Comparison of ENCODE assay signal across 15 cellular contexts in the genomic region with DNA sequence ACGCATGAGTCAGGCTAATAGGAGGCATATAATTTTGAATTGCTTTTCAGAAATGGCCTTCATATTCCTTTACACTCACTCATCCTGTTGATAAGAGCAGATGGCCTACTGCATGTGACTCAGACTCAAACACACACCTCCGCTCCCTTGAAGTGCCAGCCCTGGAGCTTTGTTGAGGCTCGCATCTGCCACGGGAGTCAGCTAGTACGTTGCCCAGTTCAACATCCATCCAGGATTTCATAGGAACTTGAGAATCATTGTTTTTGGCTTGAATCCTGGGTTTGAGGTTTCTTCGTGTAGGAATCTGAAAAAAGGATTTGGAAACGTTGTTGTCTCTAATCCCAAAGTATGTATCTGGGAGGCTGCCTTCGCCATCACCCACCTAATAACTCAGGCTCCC.
A peak's percentile ranks its signal among the peaks of the same experiment; 100 is the strongest.
DNase-seq lines count a peak whose midpoint lies in the region; ATAC-seq, FAIRE-seq and TF ChIP-seq lines count a peak whose summit lies in the region.
"Had no signal": no experiment of that assay in that cellular context is flagged by ENCODE, and none has a peak within 500 bp of the region (broad histone marks: within the 10 kb centered on the region; RNA-seq: fewer than 3 reads in every experiment).

No MANE protein-coding gene starts in this region.

- POLR2A ChIA-PET in HepG2 (lab: Yijun Ruan, JAX), result no interaction called here

- intact Hi-C loops in HepG2 (cut with micrococcal nuclease; ENCODE audit: unreplicated experiment) (no loop called here), right lobe of liver (cut with DNase I) (no loop called here)

- no peaks in the 10 kb centered on the region for H3K36me3 ChIP-seq in HepG2 (replicated peaks in 1 of 2; ENCODE audit: control insufficient read depth in 1 of 2, insufficient read depth in 2 of 2, low read length in 2 of 2)
- H3K36me3 ChIP-seq in right lobe of liver, result no peaks in the 10 kb centered on the region
- H3K36me3 ChIP-seq: thyroid gland had no signal

- H3K36me3 Mint-ChIP-seq in activated T-cell treated with anti-CD3 and anti-CD28 coated beads, Interleukin-2, amount 50 U/mL, for 4 hours (ENCODE audit: insufficient read depth), result no peaks in the 10 kb centered on the region
- H3K36me3 Mint-ChIP-seq: activated naive CD4-positive, alpha-beta T cell treated with anti-CD3 and anti-CD28 coated beads, Interleukin-2, amount 10 ng/mL, durations not matched to agents 7 days and 5 days had no signal

- DNase-seq in HepG2 (ENCODE audit: low spot score), result peak; percentile 41
- no peak for DNase-seq in right lobe of liver
- DNase-seq in cardiac fibroblast (ENCODE audit: low read depth in 2 of 2), result peak; percentile 76 to 92
- DNase-seq in lung microvascular endothelial cell (ENCODE audit: low read depth in 2 of 2), result peak; percentile 41 to 92
- DNase-seq in GM20000 (ENCODE audit: low spot score), result no peak
- DNase-seq in activated T-cell treated with anti-CD3 and anti-CD28 coated beads, Interleukin-2, amount 50 U/mL, for 4 hours, result no peak
- no peak for DNase-seq in NCI-H2107 treated with DMSO at 0.1 percent for 48 hours (lab: John Stamatoyannopoulos, UW; ENCODE audit: unreplicated experiment)
- no peak for DNase-seq in midbrain (lab: John Stamatoyannopoulos, UW)
- DNase-seq: activated CD8-positive, alpha-beta T cell treated with anti-CD3 and anti-CD28 coated beads, Interleukin-2, amount 10 ng/mL, durations not matched to agents 7 days and 5 days; activated naive CD4-positive, alpha-beta T cell treated with anti-CD3 and anti-CD28 coated beads, Interleukin-2, amount 10 ng/mL, durations not matched to agents 7 days and 5 days; DND-41; effector memory CD8-positive, alpha-beta T cell; thyroid gland had no signal

- no peak overlapping the region for H3K9ac ChIP-seq in HepG2 (ENCODE audit: insufficient read depth, low read depth, low read length)

- FAIRE-seq in HepG2 (lab: Jason Lieb, UNC), result no peak

- no TSS peak for BruUV-seq in HepG2 (replicated peaks; lab: Mats Ljungman, UMichigan)

- H3K9me3 ChIP-seq in HepG2 (ENCODE audit: low read length) (no peaks in the 10 kb centered on the region), right lobe of liver (no peaks in the 10 kb centered on the region)
- H3K9me3 ChIP-seq: thyroid gland had no signal

- H3K27me3 Mint-ChIP-seq in activated T-cell treated with anti-CD3 and anti-CD28 coated beads, Interleukin-2, amount 50 U/mL, for 4 hours (ENCODE audit: low read depth), result peaks cover 1% of the 10 kb centered on the region
- H3K27me3 Mint-ChIP-seq: activated naive CD4-positive, alpha-beta T cell treated with anti-CD3 and anti-CD28 coated beads, Interleukin-2, amount 10 ng/mL, durations not matched to agents 7 days and 5 days had no signal

- H4K20me1 ChIP-seq in HepG2 (ENCODE audit: insufficient read depth, low read length), result no peaks in the 10 kb centered on the region

- no peaks in the 10 kb centered on the region for H3K4me1 Mint-ChIP-seq in activated T-cell treated with anti-CD3 and anti-CD28 coated beads, Interleukin-2, amount 50 U/mL, for 4 hours (ENCODE audit: low read depth)
- H3K4me1 Mint-ChIP-seq: activated naive CD4-positive, alpha-beta T cell treated with anti-CD3 and anti-CD28 coated beads, Interleukin-2, amount 10 ng/mL, durations not matched to agents 7 days and 5 days had no signal

- CTCF ChIA-PET in HepG2 (lab: Yijun Ruan, JAX; ENCODE audit: low intra/inter-chr PET ratio, low total read pairs), result no interaction called here

- TF ChIP-seq POLR2A in HepG2 (IDR thresholded peaks at IDR 0.05; ENCODE audit: insufficient read depth in 1 of 2, low read depth in 2 of 2, low read length in 2 of 2) (no peak), right lobe of liver (IDR thresholded peaks at IDR 0.05) (no peak)

- 0 out of 5 replicates have a peak, but pooled peaks cover 0 to 7% of the 10 kb centered on the region in 2 experiments for H3K27me3 ChIP-seq in HepG2 (ENCODE audit: control insufficient read depth in 1 of 2, insufficient read depth in 2 of 2, low read length in 2 of 2)
- H3K27me3 ChIP-seq in right lobe of liver, result no peaks in the 10 kb centered on the region
- H3K27me3 ChIP-seq: thyroid gland had no signal

- H3K9me3 Mint-ChIP-seq in activated T-cell treated with anti-CD3 and anti-CD28 coated beads, Interleukin-2, amount 50 U/mL, for 4 hours, result no peaks in the 10 kb centered on the region
- H3K9me3 Mint-ChIP-seq: activated naive CD4-positive, alpha-beta T cell treated with anti-CD3 and anti-CD28 coated beads, Interleukin-2, amount 10 ng/mL, durations not matched to agents 7 days and 5 days; effector memory CD8-positive, alpha-beta T cell; T-helper 2 cell treated with Interferon-gamma antibody and Interleukin-4, amounts not matched to agents 5 μg/mL and 100 μg/mL, for 36 hours had no signal

- H3K4me2 ChIP-seq in HepG2 (ENCODE audit: low read depth, low read length), result no peak overlapping the region

- in situ Hi-C loops in HepG2 (cut with HindIII; ENCODE audit: extremely low pct_ligation_motif_present, low pct_unique_long_range_greater_than_20kb), result no loop called here

- H3K4me3 Mint-ChIP-seq in activated T-cell treated with anti-CD3 and anti-CD28 coated beads, Interleukin-2, amount 50 U/mL, for 4 hours, result no peak overlapping the region
- H3K4me3 Mint-ChIP-seq: activated CD8-positive, alpha-beta T cell treated with anti-CD3 and anti-CD28 coated beads, Interleukin-2, amount 10 ng/mL, durations not matched to agents 7 days and 5 days; activated naive CD4-positive, alpha-beta T cell treated with anti-CD3 and anti-CD28 coated beads, Interleukin-2, amount 10 ng/mL, durations not matched to agents 7 days and 5 days; effector memory CD8-positive, alpha-beta T cell; T-helper 2 cell treated with Interferon-gamma antibody and Interleukin-4, amounts not matched to agents 5 μg/mL and 100 μg/mL, for 36 hours had no signal

- H3K4me1 ChIP-seq in HepG2 (ENCODE audit: insufficient read depth, low read length) (peaks cover 9% of the 10 kb centered on the region), right lobe of liver (no peaks in the 10 kb centered on the region)
- H3K4me1 ChIP-seq: thyroid gland had no signal

- no peak for TF ChIP-seq CTCF in HepG2 (CRISPR knock-in tag; IDR thresholded peaks at IDR 0.05)
- TF ChIP-seq CTCF in right lobe of liver (IDR thresholded peaks at IDR 0.05), result no peak
- no peak for TF ChIP-seq CTCF in cardiac fibroblast (IDR thresholded peaks at IDR 0.05; ENCODE audit: low read depth, low read length)
- TF ChIP-seq CTCF in GM20000 (IDR thresholded peaks at IDR 0.05; ENCODE audit: extremely low read depth, missing control alignments), result no peak

- no peak for TF ChIP-seq RAD21 in HepG2 (CRISPR knock-in tag; IDR thresholded peaks at IDR 0.05)

- H3K27ac ChIP-seq in HepG2 (ENCODE audit: extremely low read length, insufficient read depth, low read length), result no peak overlapping the region
- H3K27ac ChIP-seq in right lobe of liver, result no peak overlapping the region
- H3K27ac ChIP-seq: thyroid gland had no signal

- WGBS in HepG2 (ENCODE audit: low lambda C conversion rate), result 47% methylated on average over 8 of the region's 8 CpGs
- WGBS in right lobe of liver (ENCODE audit: insufficient coverage, low coverage, low lambda C conversion rate, missing lambda C conversion rate), result 76% methylated on average over 5 of the region's 8 CpGs

- no peaks in the 10 kb centered on the region for H3K79me2 ChIP-seq in HepG2 (ENCODE audit: insufficient read depth, low read length)

- peak; percentile 54; the same call in 2 of the 3 replicates for ATAC-seq in HepG2
- no peak for ATAC-seq in right lobe of liver
- ATAC-seq in activated T-cell treated with anti-CD3 and anti-CD28 coated beads, Interleukin-2, amount 50 U/mL, for 4 hours, result no peak
- ATAC-seq: activated CD8-positive, alpha-beta T cell treated with anti-CD3 and anti-CD28 coated beads, Interleukin-2, amount 10 ng/mL, durations not matched to agents 7 days and 5 days; effector memory CD8-positive, alpha-beta T cell; HCT116 had no signal

- no peak overlapping the region for H2AFZ ChIP-seq in HepG2 (ENCODE audit: low read length)

- H3K4me3 ChIP-seq in HepG2 (replicated peaks in 1 of 3; ENCODE audit: insufficient read depth in 1 of 3, low read depth in 2 of 3, low read length in 3 of 3) (no peak overlapping the region), right lobe of liver (no peak overlapping the region), cardiac fibroblast (replicated peaks in 1 of 2; ENCODE audit: low read depth in 2 of 2, low read length in 2 of 2) (no peak overlapping the region)
- H3K4me3 ChIP-seq: thyroid gland had no signal

- TF ChIP-seq EP300 in HepG2 (IDR thresholded peaks at IDR 0.05; ENCODE audit: low read depth in 2 of 2, low read length in 2 of 2) (no peak), HepG2 (CRISPR knock-in tag; IDR thresholded peaks at IDR 0.05; ENCODE audit: borderline replicate concordance) (no peak)

TF ChIP-seq in HepG2, 621 proteins besides CTCF, POLR2A, EP300 and RAD21:
- TF ChIP-seq PHF21A (CRISPR knock-in tag; IDR thresholded peaks at IDR 0.05) (no peak), FOSL2 (CRISPR knock-in tag; IDR thresholded peaks at IDR 0.05) (peak; percentile 38), ARID2 (CRISPR knock-in tag; IDR thresholded peaks at IDR 0.05; ENCODE audit: borderline replicate concordance) (no peak), MBD4 (IDR thresholded peaks at IDR 0.05; ENCODE audit: borderline replicate concordance, low read length) (no peak)
- TF ChIP-seq, protein P1, sequence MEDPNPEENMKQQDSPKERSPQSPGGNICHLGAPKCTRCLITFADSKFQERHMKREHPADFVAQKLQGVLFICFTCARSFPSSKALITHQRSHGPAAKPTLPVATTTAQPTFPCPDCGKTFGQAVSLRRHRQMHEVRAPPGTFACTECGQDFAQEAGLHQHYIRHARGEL (CRISPR knock-in tag; IDR thresholded peaks at IDR 0.05), result no peak
- TF ChIP-seq, protein P2, sequence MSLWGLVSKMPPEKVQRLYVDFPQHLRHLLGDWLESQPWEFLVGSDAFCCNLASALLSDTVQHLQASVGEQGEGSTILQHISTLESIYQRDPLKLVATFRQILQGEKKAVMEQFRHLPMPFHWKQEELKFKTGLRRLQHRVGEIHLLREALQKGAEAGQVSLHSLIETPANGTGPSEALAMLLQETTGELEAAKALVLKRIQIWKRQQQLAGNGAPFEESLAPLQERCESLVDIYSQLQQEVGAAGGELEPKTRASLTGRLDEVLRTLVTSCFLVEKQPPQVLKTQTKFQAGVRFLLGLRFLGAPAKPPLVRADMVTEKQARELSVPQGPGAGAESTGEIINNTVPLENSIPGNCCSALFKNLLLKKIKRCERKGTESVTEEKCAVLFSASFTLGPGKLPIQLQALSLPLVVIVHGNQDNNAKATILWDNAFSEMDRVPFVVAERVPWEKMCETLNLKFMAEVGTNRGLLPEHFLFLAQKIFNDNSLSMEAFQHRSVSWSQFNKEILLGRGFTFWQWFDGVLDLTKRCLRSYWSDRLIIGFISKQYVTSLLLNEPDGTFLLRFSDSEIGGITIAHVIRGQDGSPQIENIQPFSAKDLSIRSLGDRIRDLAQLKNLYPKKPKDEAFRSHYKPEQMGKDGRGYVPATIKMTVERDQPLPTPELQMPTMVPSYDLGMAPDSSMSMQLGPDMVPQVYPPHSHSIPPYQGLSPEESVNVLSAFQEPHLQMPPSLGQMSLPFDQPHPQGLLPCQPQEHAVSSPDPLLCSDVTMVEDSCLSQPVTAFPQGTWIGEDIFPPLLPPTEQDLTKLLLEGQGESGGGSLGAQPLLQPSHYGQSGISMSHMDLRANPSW (CRISPR knock-in tag; IDR thresholded peaks at IDR 0.05; ENCODE audit: borderline replicate concordance), result no peak
TF ChIP-seq in HepG2: peak in this region for 1.

Comparison
In these comparisons a context has a peak if more than half of its experiments do, and no peak if none do; other contexts are left out.
1. DNase-seq: peak in HepG2 (single experiment), cardiac fibroblast (2 of 2) and lung microvascular endothelial cell (2 of 2); none in right lobe of liver (0 of 3), GM20000 (single experiment), activated T-cell treated with anti-CD3 and anti-CD28 coated beads, Interleukin-2, amount 50 U/mL, for 4 hours (single experiment), NCI-H2107 treated with DMSO at 0.1 percent for 48 hours (single experiment) and midbrain (single experiment).